In genomic region chr15:43492673-43493601, GRCh38 we compare ENCODE assay signal across 8 cellular contexts. TPM values are rescaled to one million over a fixed set of nuclear protein-coding genes. Genes with fewer than 3 reads are reported as not detected.
DNase-seq lines count a peak whose midpoint lies in the region; ATAC-seq and TF ChIP-seq lines count a peak whose summit lies in the region.

TP53BP1 (minus strand) TSS chr15:43493156; CDS start chr15:43493043, 113 bp downstream.

- H3K4me3 ChIP-seq in GM12875 (ENCODE audit: low read depth, low read length): peak within 1 kb of the TSS; percentile 85
- peak within 1 kb of the TSS; percentile 83 for H3K4me3 ChIP-seq in ovary
- peak within 1 kb of the TSS; percentile 84 for H3K4me3 ChIP-seq in thymus (ENCODE audit: low read length)

- peak within 1 kb of the TSS; percentile 97 for H3K27ac Mint-ChIP-seq in activated naive CD8-positive, alpha-beta T cell treated with anti-CD3 and anti-CD28 coated beads, Interleukin-2, amount 50 U/mL, for 24 hours

- peaks cover 8% of the 10 kb centered on the region for H3K4me1 ChIP-seq in ovary (ENCODE audit: insufficient read depth)
- peaks cover 13% of the 10 kb centered on the region for H3K4me1 ChIP-seq in thymus (ENCODE audit: control insufficient read depth, insufficient read depth, low read length)

- H3K27me3 Mint-ChIP-seq in activated naive CD8-positive, alpha-beta T cell treated with anti-CD3 and anti-CD28 coated beads, Interleukin-2, amount 50 U/mL, for 24 hours: no peaks in the 10 kb centered on the region

- no peaks in the 10 kb centered on the region for H3K9me3 Mint-ChIP-seq in activated naive CD8-positive, alpha-beta T cell treated with anti-CD3 and anti-CD28 coated beads, Interleukin-2, amount 50 U/mL, for 24 hours

- H3K36me3 Mint-ChIP-seq in activated naive CD8-positive, alpha-beta T cell treated with anti-CD3 and anti-CD28 coated beads, Interleukin-2, amount 50 U/mL, for 24 hours (ENCODE audit: low read depth): peaks cover 6% of the 10 kb centered on the region

- DNase-seq in NCI-H1436 (lab: John Stamatoyannopoulos, UW): peak; percentile 95
- DNase-seq in T follicular helper cell (ENCODE audit: low read depth): peak; percentile 95
- peak; percentile 93 for DNase-seq in activated naive CD8-positive, alpha-beta T cell treated with anti-CD3 and anti-CD28 coated beads, Interleukin-2, amount 50 U/mL, for 24 hours
- DNase-seq in Right ventricle myocardium inferior (ENCODE audit: missing footprints): peak; percentile 99
- DNase-seq in ovary: peak; percentile 94 to 97 (median 96)

- H3K9me3 ChIP-seq in ovary (no peaks in the 10 kb centered on the region), thymus (ENCODE audit: control insufficient read depth) (no peaks in the 10 kb centered on the region)

- H3K27ac ChIP-seq in ovary (peak within 1 kb of the TSS; percentile 77 to 81), thymus (ENCODE audit: low read depth) (peak within 1 kb of the TSS; percentile 66)

- H3K36me3 ChIP-seq in ovary (no peaks in the 10 kb centered on the region), thymus (ENCODE audit: control insufficient read depth, insufficient read depth) (peaks cover 1% of the 10 kb centered on the region)

- peak; percentile 99 for ATAC-seq in HG02798 (IDR thresholded peaks at IDR 0.05; ENCODE audit: poor library complexity, unreplicated experiment)
- peak; percentile 100 for ATAC-seq in activated naive CD8-positive, alpha-beta T cell treated with anti-CD3 and anti-CD28 coated beads, Interleukin-2, amount 50 U/mL, for 24 hours
- ATAC-seq in Right ventricle myocardium inferior: peak; percentile 99

- TF ChIP-seq CTCF in GM12875 (IDR thresholded peaks at IDR 0.05; ENCODE audit: borderline replicate concordance, insufficient read depth, low read depth, low read length) (no peak), ovary (IDR thresholded peaks at IDR 0.05) (no peak)

- TF ChIP-seq EP300 in ovary (IDR thresholded peaks at IDR 0.05): no peak

- peak within 1 kb of the TSS; percentile 98 for H3K4me3 Mint-ChIP-seq in activated naive CD8-positive, alpha-beta T cell treated with anti-CD3 and anti-CD28 coated beads, Interleukin-2, amount 50 U/mL, for 24 hours

- H3K4me1 Mint-ChIP-seq in activated naive CD8-positive, alpha-beta T cell treated with anti-CD3 and anti-CD28 coated beads, Interleukin-2, amount 50 U/mL, for 24 hours: peaks cover 38% of the 10 kb centered on the region

- peak; percentile 60 for TF ChIP-seq POLR2A in ovary (IDR thresholded peaks at IDR 0.05)

- WGBS in ovary, 3 donors: 0 to 1% (median 1%) methylated on average over 54 of the region's 54 CpGs
- WGBS in thymus: 1% methylated on average over 54 of the region's 54 CpGs

- no peaks in the 10 kb centered on the region for H3K27me3 ChIP-seq in ovary
- H3K27me3 ChIP-seq in thymus (ENCODE audit: control insufficient read depth, insufficient read depth): no peaks in the 10 kb centered on the region

- intact Hi-C loops in Right ventricle myocardium inferior (cut with DNase I): loop anchor here (2.0 kb wide), 1 partner anchor 18 kb away; no protein-coding TSS in a partner anchor
- intact Hi-C loops in ovary (cut with DNase I): no loop called here

RNA-seq across cellular contexts. Expression of gene TP53BP1, which starts in this region (rescaled TPM):
- 24.3 TPM for total RNA-seq in Right ventricle myocardium inferior
- total RNA-seq in ovary: 10 to 100 TPM; 29.7 to 72.1 (median 51.8) TPM
- polyA plus RNA-seq in ovary: 10 to 100 TPM; 14.5 to 33.4 TPM
- polyA plus RNA-seq in thymus: 17.5 TPM

Comparison
In these comparisons a context has a peak if more than half of its experiments do, and no peak if none do; other contexts are left out.
1. Peak in every context shown above with its lines: DNase-seq, ATAC-seq, H3K4me3 ChIP-seq and H3K27ac ChIP-seq.